1 cellular context compared by ENCODE assay signal in the genomic region with DNA sequence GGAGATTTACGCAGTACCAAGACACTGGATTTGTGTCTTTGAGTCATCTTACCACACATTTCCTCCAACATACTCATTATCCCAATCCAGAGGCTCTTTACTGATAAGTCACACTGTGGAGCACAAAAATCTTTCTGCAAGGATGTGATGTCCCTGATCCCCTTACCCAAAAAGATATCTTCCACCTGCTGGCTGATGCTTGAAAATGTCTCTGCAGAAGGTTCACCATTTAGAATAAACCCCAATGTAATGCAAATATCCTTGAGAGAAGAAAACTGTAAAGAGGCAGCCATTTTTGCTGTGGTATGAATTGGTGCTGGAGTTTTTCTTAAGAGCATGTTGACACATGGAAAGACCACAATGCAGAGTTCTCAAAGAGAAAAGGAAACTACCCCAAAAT.
TF ChIP-seq lines count a peak whose summit lies in the region.

No MANE protein-coding gene starts in this region.

TF ChIP-seq in WTC11, 78 proteins besides CTCF, POLR2A, EP300 and RAD21 (continued from another document):
- TF ChIP-seq KAT7 (CRISPR knock-in tag; IDR thresholded peaks at IDR 0.05; ENCODE audit: borderline replicate concordance): no peak
- no peak for TF ChIP-seq TEAD4 (CRISPR knock-in tag; IDR thresholded peaks at IDR 0.05)
- no peak for TF ChIP-seq ZBTB21 (CRISPR knock-in tag; IDR thresholded peaks at IDR 0.05; ENCODE audit: borderline replicate concordance)
- no peak for TF ChIP-seq ZNF263 (CRISPR knock-in tag; IDR thresholded peaks at IDR 0.05; ENCODE audit: low read depth)
- TF ChIP-seq ETV6 (CRISPR knock-in tag; IDR thresholded peaks at IDR 0.05): no peak
- TF ChIP-seq ZNF138 (CRISPR knock-in tag; conservative IDR thresholded peaks at IDR 0.05): no peak
- TF ChIP-seq EMX1 (CRISPR knock-in tag; IDR thresholded peaks at IDR 0.05): no peak
- TF ChIP-seq, protein P1, sequence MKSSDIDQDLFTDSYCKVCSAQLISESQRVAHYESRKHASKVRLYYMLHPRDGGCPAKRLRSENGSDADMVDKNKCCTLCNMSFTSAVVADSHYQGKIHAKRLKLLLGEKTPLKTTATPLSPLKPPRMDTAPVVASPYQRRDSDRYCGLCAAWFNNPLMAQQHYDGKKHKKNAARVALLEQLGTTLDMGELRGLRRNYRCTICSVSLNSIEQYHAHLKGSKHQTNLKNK (CRISPR knock-in tag; IDR thresholded peaks at IDR 0.05): no peak
- TF ChIP-seq, protein P2, sequence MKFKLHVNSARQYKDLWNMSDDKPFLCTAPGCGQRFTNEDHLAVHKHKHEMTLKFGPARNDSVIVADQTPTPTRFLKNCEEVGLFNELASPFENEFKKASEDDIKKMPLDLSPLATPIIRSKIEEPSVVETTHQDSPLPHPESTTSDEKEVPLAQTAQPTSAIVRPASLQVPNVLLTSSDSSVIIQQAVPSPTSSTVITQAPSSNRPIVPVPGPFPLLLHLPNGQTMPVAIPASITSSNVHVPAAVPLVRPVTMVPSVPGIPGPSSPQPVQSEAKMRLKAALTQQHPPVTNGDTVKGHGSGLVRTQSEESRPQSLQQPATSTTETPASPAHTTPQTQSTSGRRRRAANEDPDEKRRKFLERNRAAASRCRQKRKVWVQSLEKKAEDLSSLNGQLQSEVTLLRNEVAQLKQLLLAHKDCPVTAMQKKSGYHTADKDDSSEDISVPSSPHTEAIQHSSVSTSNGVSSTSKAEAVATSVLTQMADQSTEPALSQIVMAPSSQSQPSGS (CRISPR knock-in tag; IDR thresholded peaks at IDR 0.05; ENCODE audit: borderline replicate concordance, low read depth): no peak
- TF ChIP-seq ZNF232 (CRISPR knock-in tag; IDR thresholded peaks at IDR 0.05): no peak
